2 cellular contexts compared by ENCODE assay signal in the genomic region with DNA sequence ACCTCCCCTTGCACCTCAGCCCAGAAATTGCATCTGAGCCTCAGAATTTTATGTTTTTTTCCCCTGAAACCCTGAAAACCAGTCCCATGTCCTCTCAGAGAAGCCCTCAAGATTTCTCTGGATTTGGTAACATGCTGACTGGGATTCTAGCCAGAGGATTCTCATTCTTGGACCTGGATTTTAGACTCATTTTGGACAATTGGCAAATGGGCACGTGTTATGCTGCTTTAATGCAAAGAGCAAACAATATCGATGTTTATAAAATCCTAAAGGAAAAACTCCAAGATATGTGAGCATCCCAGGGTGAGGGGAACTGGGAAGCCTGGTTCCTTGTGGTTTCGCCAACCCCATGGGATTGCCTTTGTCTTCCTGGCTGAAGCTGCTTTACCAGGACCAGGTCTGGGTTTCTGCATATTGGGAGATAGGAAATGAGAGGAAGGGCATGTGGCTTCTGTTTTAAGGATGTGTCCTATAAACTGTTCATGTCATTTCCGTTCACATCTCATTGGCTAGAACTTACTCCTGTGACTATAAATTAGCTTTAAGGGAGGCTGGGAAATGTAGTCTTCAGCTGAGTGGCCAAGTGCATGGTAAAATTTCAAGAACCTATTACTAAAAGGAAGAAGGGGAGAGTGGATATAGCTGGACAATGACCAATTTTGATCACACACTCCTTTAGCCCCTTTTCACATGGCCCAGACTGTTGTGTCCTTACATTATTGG.
TF ChIP-seq lines count a peak whose summit lies in the region.

No MANE protein-coding gene starts in this region.

TF ChIP-seq in GM12891, 5 proteins besides CTCF, POLR2A, EP300 and RAD21:
- TF ChIP-seq POU2F2 (IDR thresholded peaks at IDR 0.05; ENCODE audit: low read depth, low read length) (no peak), TAF1 (IDR thresholded peaks at IDR 0.05; ENCODE audit: low read depth, low read length) (no peak), SPI1 (IDR thresholded peaks at IDR 0.05; ENCODE audit: low read depth, low read length) (no peak), PAX5 (IDR thresholded peaks at IDR 0.05; ENCODE audit: insufficient read depth, low read length, severe bottlenecking) (no peak), POLR2AphosphoS5 (IDR thresholded peaks at IDR 0.05; ENCODE audit: low read depth, low read length) (no peak)
TF ChIP-seq in GM12891: peak in this region for 0.

TF ChIP-seq in IMR-90, 13 proteins besides CTCF, POLR2A, EP300 and RAD21:
- TF ChIP-seq RCOR1 (IDR thresholded peaks at IDR 0.05; ENCODE audit: insufficient replicate concordance, low read length) (no peak), MAZ (IDR thresholded peaks at IDR 0.05; ENCODE audit: borderline replicate concordance, low read depth, low read length) (no peak), CHD1 (IDR thresholded peaks at IDR 0.05; ENCODE audit: low read depth, low read length) (no peak), SMC3 (IDR thresholded peaks at IDR 0.05; ENCODE audit: low read depth, low read length) (no peak), FOS (IDR thresholded peaks at IDR 0.05; ENCODE audit: low read depth, low read length) (no peak), BHLHE40 (IDR thresholded peaks at IDR 0.05; ENCODE audit: low read depth, low read length) (no peak), MXI1 (IDR thresholded peaks at IDR 0.05; ENCODE audit: borderline replicate concordance, low read depth, low read length) (no peak), CEBPB (IDR thresholded peaks at IDR 0.05; ENCODE audit: low read depth, low read length) (no peak), MAFK (IDR thresholded peaks at IDR 0.05; ENCODE audit: low read depth, low read length) (no peak), NFE2L2 (IDR thresholded peaks at IDR 0.05; ENCODE audit: low read depth, low read length) (no peak), ELK1 (IDR thresholded peaks at IDR 0.05; ENCODE audit: borderline replicate concordance, low read depth, low read length) (no peak)
- TF ChIP-seq, protein P1, sequence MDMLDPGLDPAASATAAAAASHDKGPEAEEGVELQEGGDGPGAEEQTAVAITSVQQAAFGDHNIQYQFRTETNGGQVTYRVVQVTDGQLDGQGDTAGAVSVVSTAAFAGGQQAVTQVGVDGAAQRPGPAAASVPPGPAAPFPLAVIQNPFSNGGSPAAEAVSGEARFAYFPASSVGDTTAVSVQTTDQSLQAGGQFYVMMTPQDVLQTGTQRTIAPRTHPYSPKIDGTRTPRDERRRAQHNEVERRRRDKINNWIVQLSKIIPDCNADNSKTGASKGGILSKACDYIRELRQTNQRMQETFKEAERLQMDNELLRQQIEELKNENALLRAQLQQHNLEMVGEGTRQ (IDR thresholded peaks at IDR 0.05; ENCODE audit: low read depth, low read length), result no peak
